In the genomic region with DNA sequence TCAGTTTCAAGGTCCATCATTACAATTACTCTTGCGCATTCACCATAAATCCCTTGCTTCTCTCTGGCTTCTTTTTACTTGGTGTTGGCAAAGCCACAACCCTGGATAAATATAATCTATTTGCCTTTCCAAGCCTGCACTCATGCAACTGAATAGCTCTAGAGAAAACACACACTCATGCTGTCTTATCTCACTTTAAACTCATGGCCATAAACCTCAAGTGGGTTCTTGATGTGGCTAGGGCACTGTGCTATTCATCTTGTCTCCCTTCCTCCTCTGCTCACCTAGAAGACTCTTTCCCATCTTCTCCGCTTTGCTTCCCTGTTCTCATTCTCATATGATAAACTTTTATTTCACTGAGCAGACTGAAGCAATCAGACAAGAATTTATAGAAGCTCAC, we compare ENCODE assay signal across 21 cellular contexts.
DNase-seq lines count a peak whose midpoint lies in the region; ATAC-seq and TF ChIP-seq lines count a peak whose summit lies in the region.
"Had no signal": no experiment of that assay in that cellular context is flagged by ENCODE, and none has a peak within 500 bp of the region (broad histone marks: within the 10 kb centered on the region; RNA-seq: fewer than 3 reads in every experiment).

No MANE protein-coding gene starts in this region.

- no peaks in the 10 kb centered on the region for H3K36me3 ChIP-seq in upper lobe of right lung
- H3K36me3 ChIP-seq: BLaER1 treated with 17β-estradiol and CSF1 and Interleukin-3, amounts not matched to agents 10 nM and 100 nM; Peyer's patch had no signal

- H3K9me3 ChIP-seq in right cardiac atrium (ENCODE audit: control insufficient read depth, low read length) (no peaks in the 10 kb centered on the region), upper lobe of right lung (no peaks in the 10 kb centered on the region)
- H3K9me3 ChIP-seq: BLaER1 treated with 17β-estradiol and CSF1 and Interleukin-3, amounts not matched to agents 10 nM and 100 nM had no signal

- ATAC-seq in Right ventricle myocardium superior (ENCODE audit: poor library complexity) (peak; percentile 38), right cardiac atrium (no peak), upper lobe of right lung (peak; percentile 55)
- ATAC-seq: GM12878 had no signal

- H3K4me3 ChIP-seq in right cardiac atrium (ENCODE audit: low read length), result no peak overlapping the region
- no peak overlapping the region for H3K4me3 ChIP-seq in upper lobe of right lung
- H3K4me3 ChIP-seq: BLaER1 treated with 17β-estradiol and CSF1 and Interleukin-3, amounts not matched to agents 10 nM and 100 nM; GM12878; GM23248; Peyer's patch had no signal

- H3K27me3 ChIP-seq in right cardiac atrium (ENCODE audit: control insufficient read depth, insufficient read depth), result no peaks in the 10 kb centered on the region
- no peaks in the 10 kb centered on the region for H3K27me3 ChIP-seq in upper lobe of right lung
- H3K27me3 ChIP-seq: BLaER1 treated with 17β-estradiol and CSF1 and Interleukin-3, amounts not matched to agents 10 nM and 100 nM; Peyer's patch had no signal

- H3K4me1 ChIP-seq in right cardiac atrium (ENCODE audit: control insufficient read depth, insufficient read depth, low read length), result no peaks in the 10 kb centered on the region
- H3K4me1 ChIP-seq in upper lobe of right lung, result no peaks in the 10 kb centered on the region
- H3K4me1 ChIP-seq: Peyer's patch had no signal

- H3K27ac ChIP-seq in right cardiac atrium (ENCODE audit: low read length) (no peak overlapping the region), upper lobe of right lung (no peak overlapping the region)
- H3K27ac ChIP-seq: BLaER1 treated with 17β-estradiol and CSF1 and Interleukin-3, amounts not matched to agents 10 nM and 100 nM; GM23248; Peyer's patch had no signal

- DNase-seq in Right ventricle myocardium superior (no peak), right cardiac atrium (no peak), DMS79 treated with DMSO at 0.1 percent for 48 hours (lab: John Stamatoyannopoulos, UW) (peak; percentile 91), NCI-H2029 treated with DMSO at 0.1 percent for 48 hours (lab: John Stamatoyannopoulos, UW) (peak; percentile 82), upper lobe of right lung (no peak), ecto neural progenitor cell (ENCODE audit: low spot score) (no peak)
- DNase-seq in central memory CD4-positive, alpha-beta T cell, result no peak
- DNase-seq: Calu3; CD8-positive, alpha-beta memory T cell; DND-41; GM23248; H9; MV-4-11; NCI-H1105 treated with DMSO at 0.1 percent for 48 hours; NCI-H2107; NCI-H446; NCI-H748 treated with DMSO at 0.1 percent for 48 hours; Peyer's patch; T1000 had no signal

- no peak for TF ChIP-seq CTCF in upper lobe of right lung (IDR thresholded peaks at IDR 0.05)

- WGBS in right cardiac atrium, result 97% methylated on average over 2 of the region's 2 CpGs

- intact Hi-C loops in Right ventricle myocardium superior (cut with DNase I) (no loop called here), right cardiac atrium (cut with DNase I) (no loop called here), upper lobe of right lung (cut with DNase I) (no loop called here)

Comparison
In these comparisons a context has a peak if more than half of its experiments do, and no peak if none do; other contexts are left out.
1. ATAC-seq: peak in Right ventricle myocardium superior (single experiment) and upper lobe of right lung (single experiment); none in right cardiac atrium (0 of 2).
2. DNase-seq: peak in DMS79 treated with DMSO at 0.1 percent for 48 hours (single experiment) and NCI-H2029 treated with DMSO at 0.1 percent for 48 hours (single experiment); none in Right ventricle myocardium superior (single experiment), right cardiac atrium (0 of 3), upper lobe of right lung (single experiment), central memory CD4-positive, alpha-beta T cell (single experiment) and ecto neural progenitor cell (single experiment).